ENCODE assay signal across 8 cellular contexts in genomic region chr17:44345497-44346026, GRCh38. TPM values are rescaled to one million over a fixed set of nuclear protein-coding genes. Genes with fewer than 3 reads are reported as not detected.
A peak's percentile ranks its signal among the peaks of the same experiment; 100 is the strongest.
DNase-seq lines count a peak whose midpoint lies in the region; ATAC-seq, FAIRE-seq and TF ChIP-seq lines count a peak whose summit lies in the region.

No MANE protein-coding gene starts in this region.

- H3K27me3 Mint-ChIP-seq in activated T-cell treated with anti-CD3 and anti-CD28 coated beads, Interleukin-2, amount 50 U/mL, for 72 hours (ENCODE audit: low read depth) = no peaks in the 10 kb centered on the region

- H3K9me3 ChIP-seq in muscle layer of duodenum (ENCODE audit: control insufficient read depth in 1 of 2, low read length in 2 of 2) (no peaks in the 10 kb centered on the region), tibial nerve (no peaks in the 10 kb centered on the region)

- no peaks in the 10 kb centered on the region for H3K9me3 Mint-ChIP-seq in activated T-cell treated with anti-CD3 and anti-CD28 coated beads, Interleukin-2, amount 50 U/mL, for 72 hours

- H3K36me3 ChIP-seq in muscle layer of duodenum (ENCODE audit: control insufficient read depth in 1 of 2, insufficient read depth in 2 of 2, low read length in 2 of 2) (peaks cover 4 to 21% of the 10 kb centered on the region in 2 donors), tibial nerve (peaks cover 0 to 23% (median 0%) of the 10 kb centered on the region in 3 donors)

- H3K4me3 ChIP-seq in fibroblast of mammary gland (ENCODE audit: control insufficient read depth, low read depth, low read length) (peak overlapping the region; percentile 77), muscle layer of duodenum (ENCODE audit: low read depth in 1 of 2, low read length in 2 of 2) (peak overlapping the region; percentile 95 to 97), tibial nerve (peak overlapping the region; percentile 60 to 94 (median 82))

- no peaks in the 10 kb centered on the region for H3K36me3 Mint-ChIP-seq in activated T-cell treated with anti-CD3 and anti-CD28 coated beads, Interleukin-2, amount 50 U/mL, for 72 hours (ENCODE audit: insufficient read depth in 2 of 2)

- WGBS in tibial nerve, 2 donors = 2 to 4% methylated on average over 11 to 20 of the region's 21 CpGs

- ATAC-seq in HG02981 (IDR thresholded peaks at IDR 0.05; ENCODE audit: unreplicated experiment) (peak; percentile 4), HG03039 (IDR thresholded peaks at IDR 0.05; ENCODE audit: unreplicated experiment) (no peak)
- peak; percentile 34 to 36 for ATAC-seq in activated T-cell treated with anti-CD3 and anti-CD28 coated beads, Interleukin-2, amount 50 U/mL, for 72 hours (replicated peaks in 1 of 2)

- peaks cover 30% of the 10 kb centered on the region for H3K4me1 Mint-ChIP-seq in activated T-cell treated with anti-CD3 and anti-CD28 coated beads, Interleukin-2, amount 50 U/mL, for 72 hours (ENCODE audit: low read depth)

- H3K27ac Mint-ChIP-seq in activated T-cell treated with anti-CD3 and anti-CD28 coated beads, Interleukin-2, amount 50 U/mL, for 72 hours = peak overlapping the region; percentile 3

- TF ChIP-seq CTCF in fibroblast of mammary gland (conservative IDR thresholded peaks at IDR 0.05; ENCODE audit: control insufficient read depth, insufficient read depth, low read depth, low read length) = peak; percentile 41
- peak; percentile 19 to 50 (median 37) for TF ChIP-seq CTCF in tibial nerve (IDR thresholded peaks at IDR 0.05)

- H3K27ac ChIP-seq in muscle layer of duodenum (ENCODE audit: low read length) = peak overlapping the region; percentile 86
- peak overlapping the region; percentile 53 to 93 (median 90) for H3K27ac ChIP-seq in tibial nerve

- H3K4me1 ChIP-seq in muscle layer of duodenum (ENCODE audit: control insufficient read depth in 1 of 2, insufficient read depth in 2 of 2, low read length in 2 of 2) (peaks cover 0 to 27% of the 10 kb centered on the region in 2 donors), tibial nerve (peaks cover 0 to 25% (median 6%) of the 10 kb centered on the region in 4 donors)

- peak; percentile 25 for FAIRE-seq in G401.6 (lab: Jason Lieb, UNC)

- no peaks in the 10 kb centered on the region for H3K27me3 ChIP-seq in muscle layer of duodenum (ENCODE audit: low read depth, low read length)
- H3K27me3 ChIP-seq in tibial nerve = no peaks in the 10 kb centered on the region

- TF ChIP-seq EP300 in tibial nerve (IDR thresholded peaks at IDR 0.05) = no peak

- DNase-seq in NCI-H526 treated with DMSO at 0.1 percent for 48 hours (lab: John Stamatoyannopoulos, UW) (peak; percentile 64), fibroblast of mammary gland (ENCODE audit: low read depth) (peak; percentile 61), tibial nerve (ENCODE audit: low spot score in 2 of 2) (peak in 1 of 2 donors; percentile 43)
- peak; percentile 47 to 60 for DNase-seq in activated T-cell treated with anti-CD3 and anti-CD28 coated beads, Interleukin-2, amount 50 U/mL, for 72 hours

- peak overlapping the region; percentile 83 to 96 for H3K4me3 Mint-ChIP-seq in activated T-cell treated with anti-CD3 and anti-CD28 coated beads, Interleukin-2, amount 50 U/mL, for 72 hours

- peak in 1 of 2 donors; percentile 11 for TF ChIP-seq POLR2A in tibial nerve (IDR thresholded peaks at IDR 0.05)

RNA-seq across cellular contexts. Expression of gene GRN, which starts 0.5 kb away (rescaled TPM):
- 10 to 100 TPM; 57.8 to 58.7 TPM for total RNA-seq in activated T-cell treated with anti-CD3 and anti-CD28 coated beads, Interleukin-2, amount 50 U/mL, for 72 hours
- total RNA-seq in tibial nerve = 100 to 1,000 TPM; 159 to 223 (median 188) TPM

RNA-seq across cellular contexts. Expression of gene FAM171A2, which starts 18.1 kb away (rescaled TPM):
- under 1 TPM; 0.14 to 0.41 TPM for total RNA-seq in activated T-cell treated with anti-CD3 and anti-CD28 coated beads, Interleukin-2, amount 50 U/mL, for 72 hours
- total RNA-seq in tibial nerve = 1 to 10 TPM; 1.0 to 8.1 (median 5.2) TPM

RNA-seq across cellular contexts. Expression of gene SLC25A39, which starts 20.9 kb away (rescaled TPM):
- 10 to 100 TPM; 83.6 to 97.2 TPM for total RNA-seq in activated T-cell treated with anti-CD3 and anti-CD28 coated beads, Interleukin-2, amount 50 U/mL, for 72 hours
- total RNA-seq in tibial nerve = 10 to 100 TPM; 51.3 to 99.0 (median 70.9) TPM

RNA-seq across cellular contexts. Expression of gene RUNDC3A, which starts 37.2 kb away (rescaled TPM):
- 1 to 10 TPM in 1 of 2 donors, under 1 TPM in 1; 0.35 to 1.4 TPM for total RNA-seq in activated T-cell treated with anti-CD3 and anti-CD28 coated beads, Interleukin-2, amount 50 U/mL, for 72 hours
- total RNA-seq in tibial nerve = not detected

RNA-seq across cellular contexts. Expression of gene ITGA2B, which starts 43.9 kb away (rescaled TPM):
- 1 to 10 TPM; 2.1 to 3.2 TPM for total RNA-seq in activated T-cell treated with anti-CD3 and anti-CD28 coated beads, Interleukin-2, amount 50 U/mL, for 72 hours
- total RNA-seq in tibial nerve = 1 to 10 TPM; 1.5 to 3.0 (median 2.8) TPM
